18 cellular contexts compared by ENCODE assay signal in the genomic region with DNA sequence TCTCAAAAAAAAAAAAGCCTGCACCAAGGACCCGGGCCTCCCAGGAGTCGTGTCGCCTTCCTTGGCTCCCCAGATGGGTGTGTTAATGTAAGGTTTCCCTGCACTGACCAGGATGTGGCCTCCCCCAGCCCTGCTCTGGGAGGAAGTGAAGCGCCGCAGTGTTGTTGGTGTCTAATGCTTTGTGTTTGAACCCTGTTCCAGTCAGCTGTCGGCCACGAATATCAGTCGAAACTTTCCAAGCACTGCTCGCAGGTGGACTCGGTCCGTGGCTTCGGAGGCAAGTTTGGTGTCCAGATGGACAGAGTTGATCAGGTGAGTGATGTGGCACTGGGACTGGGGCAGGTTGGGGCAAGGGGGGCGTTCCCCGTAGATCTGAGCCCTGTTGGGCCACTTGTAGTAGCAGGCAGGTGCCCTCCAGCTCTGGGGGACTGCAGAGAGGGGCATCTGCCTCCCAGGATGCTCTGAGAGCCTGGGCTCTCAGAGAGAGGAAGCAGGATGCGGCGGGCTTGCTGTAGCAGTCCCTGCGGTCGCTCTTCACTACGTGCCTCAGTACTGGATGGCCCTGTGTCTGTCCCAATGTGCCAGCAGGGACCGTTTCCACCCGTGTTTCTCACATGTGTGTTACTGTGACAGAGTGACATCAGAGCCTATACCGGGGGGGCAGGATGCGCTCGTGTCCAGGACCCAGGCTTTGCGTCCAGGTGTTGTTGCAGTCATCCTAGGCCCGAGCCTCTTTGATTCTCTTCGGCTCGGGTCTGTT.
"Had no signal": no experiment of that assay in that cellular context is flagged by ENCODE, and none has a peak within 500 bp of the region (broad histone marks: within the 10 kb centered on the region; RNA-seq: fewer than 3 reads in every experiment).

No MANE protein-coding gene starts in this region.

- H3K9me3 Mint-ChIP-seq: activated B cell treated with CpG ODN at 0.5 μM for 24 hours; activated CD4-positive, alpha-beta memory T cell treated with anti-CD3 and anti-CD28 coated beads for 36 hours; activated naive CD8-positive, alpha-beta T cell treated with anti-CD3 and anti-CD28 coated beads for 36 hours; central memory CD8-positive, alpha-beta T cell; immature natural killer cell; neural crest cell had no signal

- H3K36me3 Mint-ChIP-seq: immature natural killer cell, naive B cell had no signal

- H3K27ac Mint-ChIP-seq: activated B cell treated with CpG ODN at 0.5 μM for 24 hours; activated CD4-positive, alpha-beta memory T cell treated with anti-CD3 and anti-CD28 coated beads for 36 hours; immature natural killer cell; naive B cell had no signal

- H3K36me3 ChIP-seq: uterus had no signal

- H3K4me3 ChIP-seq: tibial artery, uterus had no signal

- DNase-seq: activated B cell treated with CpG ODN at 0.5 μM for 24 hours; activated CD4-positive, alpha-beta memory T cell treated with anti-CD3 and anti-CD28 coated beads for 36 hours; activated CD4-positive, alpha-beta T cell treated with anti-CD3 and anti-CD28 coated beads for 4 hours; activated naive CD8-positive, alpha-beta T cell treated with anti-CD3 and anti-CD28 coated beads for 36 hours; cortex of kidney; effector CD4-positive, alpha-beta T cell; immature natural killer cell; left ventricle myocardium superior; naive B cell; stimulated activated CD4-positive, alpha-beta T cell treated with anti-CD3 and anti-CD28 coated beads, Interleukin-12 subunit alpha, Interleukin-12 subunit beta, amount 100 ng/mL, for 4 hours; stimulated activated CD4-positive, alpha-beta T cell treated with anti-CD3 and anti-CD28 coated beads, Interleukin-2, amount 100 ng/mL, for 24 hours; stimulated activated naive CD4-positive, alpha-beta T cell treated with Interleukin-2 at 50 U/mL for 16 hours; T-helper 9 cell; tibial artery had no signal

- ATAC-seq: left ventricle myocardium superior had no signal

- H3K4me1 ChIP-seq: parathyroid adenoma, tibial artery, uterus had no signal

- H2AFZ ChIP-seq: parathyroid adenoma had no signal

- H3K9ac ChIP-seq: parathyroid adenoma had no signal

- H3K4me1 Mint-ChIP-seq: activated B cell treated with CpG ODN at 0.5 μM for 24 hours; central memory CD8-positive, alpha-beta T cell; neural crest cell had no signal

- H3K79me2 ChIP-seq: parathyroid adenoma had no signal

- H3K4me3 Mint-ChIP-seq: activated B cell treated with CpG ODN at 0.5 μM for 24 hours; activated CD4-positive, alpha-beta memory T cell treated with anti-CD3 and anti-CD28 coated beads for 36 hours; activated naive CD8-positive, alpha-beta T cell treated with anti-CD3 and anti-CD28 coated beads for 36 hours; central memory CD8-positive, alpha-beta T cell; immature natural killer cell; naive B cell; neural crest cell had no signal

- H3K9me3 ChIP-seq: tibial artery, uterus had no signal

- H3K27me3 ChIP-seq: tibial artery, uterus had no signal

- H3K27me3 Mint-ChIP-seq: activated CD4-positive, alpha-beta memory T cell treated with anti-CD3 and anti-CD28 coated beads for 36 hours had no signal

- H3K27ac ChIP-seq: parathyroid adenoma, tibial artery had no signal
